In genomic region chr20:53919886-53920285, GRCh38 we compare ENCODE assay signal across 13 cellular contexts.
A peak's percentile ranks its signal among the peaks of the same experiment; 100 is the strongest.
DNase-seq lines count a peak whose midpoint lies in the region; ATAC-seq and TF ChIP-seq lines count a peak whose summit lies in the region.
"Had no signal": no experiment of that assay in that cellular context is flagged by ENCODE, and none has a peak within 500 bp of the region (broad histone marks: within the 10 kb centered on the region; RNA-seq: fewer than 3 reads in every experiment).

No MANE protein-coding gene starts in this region.

- ATAC-seq in WTC11 = no peak
- ATAC-seq in memory B cell (ENCODE audit: low read depth) = no peak
- no peak for ATAC-seq in stimulated activated naive B cell treated with anti-CD40 and anti-IgM and Interleukin-4, amounts not matched to agents 10 μg/mL and 1 μg/mL and 100 μg/mL, for 72 hours (replicated peaks)
- ATAC-seq in HG02763 (IDR thresholded peaks at IDR 0.05; ENCODE audit: unreplicated experiment) = no peak

- CTCF ChIA-PET in WTC11 (lab: Charles Lee) = interaction anchor here (0.9 to 1.0 kb wide), 2 partner anchors 184 to 507 kb away, joined by 3 to 4 read pairs; no protein-coding TSS in a partner anchor
- CTCF ChIA-PET in activated CD4-positive, alpha-beta T cell treated with anti-CD3 and anti-CD28 coated beads, Interleukin-2, amount 10 ng/mL, durations not matched to agents 7 days and 5 days (lab: Charles Lee) = interaction anchor here (0.6 to 2.4 kb wide), 2 partner anchors 10 to 771 kb away, joined by 4 to 7 read pairs; no protein-coding TSS in a partner anchor

- POLR2A ChIA-PET in WTC11 (lab: Charles Lee) = no interaction called here
- POLR2A ChIA-PET in activated CD4-positive, alpha-beta T cell treated with anti-CD3 and anti-CD28 coated beads, Interleukin-2, amount 10 ng/mL, durations not matched to agents 7 days and 5 days (lab: Charles Lee) = no interaction called here

- no peaks in the 10 kb centered on the region for H3K27me3 Mint-ChIP-seq in activated naive CD8-positive, alpha-beta T cell
- no peaks in the 10 kb centered on the region for H3K27me3 Mint-ChIP-seq in activated naive CD8-positive, alpha-beta T cell treated with anti-CD3 and anti-CD28 coated beads for 36 hours
- H3K27me3 Mint-ChIP-seq in WTC11 (ENCODE audit: low read depth) = no peaks in the 10 kb centered on the region; the same call in 1 of the 2 replicates
- H3K27me3 Mint-ChIP-seq in memory B cell = no peaks in the 10 kb centered on the region
- H3K27me3 Mint-ChIP-seq in stimulated activated naive B cell treated with anti-CD40 and anti-IgM and Interleukin-4, amounts not matched to agents 10 μg/mL and 1 μg/mL and 100 μg/mL, for 72 hours = no peaks in the 10 kb centered on the region
- H3K27me3 Mint-ChIP-seq in activated CD4-positive, alpha-beta T cell treated with anti-CD3 and anti-CD28 coated beads, Interleukin-2, amount 10 ng/mL, durations not matched to agents 7 days and 5 days = no peaks in the 10 kb centered on the region

- no peak for DNase-seq in activated naive CD8-positive, alpha-beta T cell treated with anti-CD3 and anti-CD28 coated beads for 36 hours
- DNase-seq in WTC11 (ENCODE audit: low spot score) = no peak
- DNase-seq in memory B cell (ENCODE audit: low spot score in 2 of 2) = no peak
- DNase-seq in stimulated activated naive B cell treated with anti-CD40 and anti-IgM and Interleukin-4, amounts not matched to agents 10 μg/mL and 1 μg/mL and 100 μg/mL, for 72 hours = no peak
- no peak for DNase-seq in activated T-cell treated with anti-CD3 and anti-CD28 coated beads for 4 hours
- DNase-seq in activated CD4-positive, alpha-beta T cell treated with anti-CD3 and anti-CD28 coated beads, Interleukin-2, amount 10 ng/mL, durations not matched to agents 7 days and 5 days = no peak
- DNase-seq: DMS53, GOT3, NCI-H1436 treated with DMSO at 0.1 percent for 48 hours, NCI-H2081 treated with DMSO at 0.1 percent for 48 hours, NCI-H524 had no signal

- peaks cover 32% of the 10 kb centered on the region for H3K4me1 Mint-ChIP-seq in activated naive CD8-positive, alpha-beta T cell (ENCODE audit: low read depth)
- H3K4me1 Mint-ChIP-seq in activated naive CD8-positive, alpha-beta T cell treated with anti-CD3 and anti-CD28 coated beads for 36 hours = peaks cover 40% of the 10 kb centered on the region
- peaks cover 48% of the 10 kb centered on the region for H3K4me1 Mint-ChIP-seq in WTC11
- H3K4me1 Mint-ChIP-seq in memory B cell = peaks cover 44% of the 10 kb centered on the region
- H3K4me1 Mint-ChIP-seq in stimulated activated naive B cell treated with anti-CD40 and anti-IgM and Interleukin-4, amounts not matched to agents 10 μg/mL and 1 μg/mL and 100 μg/mL, for 72 hours = peaks cover 42 to 73% of the 10 kb centered on the region in 2 donors
- H3K4me1 Mint-ChIP-seq in activated CD4-positive, alpha-beta T cell treated with anti-CD3 and anti-CD28 coated beads, Interleukin-2, amount 10 ng/mL, durations not matched to agents 7 days and 5 days = peaks cover 27% of the 10 kb centered on the region

- peak overlapping the region; percentile 46 for H3K27ac Mint-ChIP-seq in activated naive CD8-positive, alpha-beta T cell
- H3K27ac Mint-ChIP-seq in activated naive CD8-positive, alpha-beta T cell treated with anti-CD3 and anti-CD28 coated beads for 36 hours = no peak overlapping the region
- peak overlapping the region; percentile 45; the same call in 1 of the 2 replicates for H3K27ac Mint-ChIP-seq in WTC11
- H3K27ac Mint-ChIP-seq in memory B cell = peak overlapping the region; percentile 26
- peak overlapping the region; percentile 32 for H3K27ac Mint-ChIP-seq in stimulated activated naive B cell treated with anti-CD40 and anti-IgM and Interleukin-4, amounts not matched to agents 10 μg/mL and 1 μg/mL and 100 μg/mL, for 72 hours
- H3K27ac Mint-ChIP-seq in activated CD4-positive, alpha-beta T cell treated with anti-CD3 and anti-CD28 coated beads, Interleukin-2, amount 10 ng/mL, durations not matched to agents 7 days and 5 days = no peak overlapping the region

- peaks cover 3% of the 10 kb centered on the region for H3K36me3 Mint-ChIP-seq in activated naive CD8-positive, alpha-beta T cell
- peaks cover 2% of the 10 kb centered on the region for H3K36me3 Mint-ChIP-seq in activated naive CD8-positive, alpha-beta T cell treated with anti-CD3 and anti-CD28 coated beads for 36 hours
- H3K36me3 Mint-ChIP-seq in WTC11 = no peaks in the 10 kb centered on the region
- no peaks in the 10 kb centered on the region for H3K36me3 Mint-ChIP-seq in memory B cell
- peaks cover 2 to 3% of the 10 kb centered on the region in 2 donors for H3K36me3 Mint-ChIP-seq in stimulated activated naive B cell treated with anti-CD40 and anti-IgM and Interleukin-4, amounts not matched to agents 10 μg/mL and 1 μg/mL and 100 μg/mL, for 72 hours
- H3K36me3 Mint-ChIP-seq in activated CD4-positive, alpha-beta T cell treated with anti-CD3 and anti-CD28 coated beads, Interleukin-2, amount 10 ng/mL, durations not matched to agents 7 days and 5 days (ENCODE audit: low read depth) = no peaks in the 10 kb centered on the region

- no peaks in the 10 kb centered on the region for H3K9me3 Mint-ChIP-seq in activated naive CD8-positive, alpha-beta T cell (ENCODE audit: low read depth)
- peaks cover 2% of the 10 kb centered on the region for H3K9me3 Mint-ChIP-seq in activated naive CD8-positive, alpha-beta T cell treated with anti-CD3 and anti-CD28 coated beads for 36 hours
- H3K9me3 Mint-ChIP-seq in WTC11 (0 out of 2 replicates have a peak, but pooled peaks cover 3% of the 10 kb centered on the region), memory B cell (peaks cover 2% of the 10 kb centered on the region)
- H3K9me3 Mint-ChIP-seq in stimulated activated naive B cell treated with anti-CD40 and anti-IgM and Interleukin-4, amounts not matched to agents 10 μg/mL and 1 μg/mL and 100 μg/mL, for 72 hours = peaks cover 0 to 1% of the 10 kb centered on the region in 2 donors
- H3K9me3 Mint-ChIP-seq in activated CD4-positive, alpha-beta T cell treated with anti-CD3 and anti-CD28 coated beads, Interleukin-2, amount 10 ng/mL, durations not matched to agents 7 days and 5 days = peaks cover 3% of the 10 kb centered on the region

- H3K4me3 Mint-ChIP-seq in activated naive CD8-positive, alpha-beta T cell = no peak overlapping the region
- no peak overlapping the region for H3K4me3 Mint-ChIP-seq in activated naive CD8-positive, alpha-beta T cell treated with anti-CD3 and anti-CD28 coated beads for 36 hours
- H3K4me3 Mint-ChIP-seq in WTC11 (no peak overlapping the region), memory B cell (no peak overlapping the region)
- H3K4me3 Mint-ChIP-seq in stimulated activated naive B cell treated with anti-CD40 and anti-IgM and Interleukin-4, amounts not matched to agents 10 μg/mL and 1 μg/mL and 100 μg/mL, for 72 hours = no peak overlapping the region
- H3K4me3 Mint-ChIP-seq in activated CD4-positive, alpha-beta T cell treated with anti-CD3 and anti-CD28 coated beads, Interleukin-2, amount 10 ng/mL, durations not matched to agents 7 days and 5 days = no peak overlapping the region

- no peak for TF ChIP-seq CTCF in WTC11 (IDR thresholded peaks at IDR 0.05)

TF ChIP-seq in WTC11, 78 proteins besides CTCF, POLR2A, EP300 and RAD21:
- TF ChIP-seq EMX1 (CRISPR knock-in tag; IDR thresholded peaks at IDR 0.05) (no peak), HMGXB4 (CRISPR knock-in tag; IDR thresholded peaks at IDR 0.05) (no peak)
TF ChIP-seq in WTC11: peak in this region for 0.

Comparison
In these comparisons a context has a peak if more than half of its experiments do, and no peak if none do; other contexts are left out.
1. H3K27ac Mint-ChIP-seq: peak in activated naive CD8-positive, alpha-beta T cell (single experiment), WTC11 (single experiment), memory B cell (single experiment) and stimulated activated naive B cell treated with anti-CD40 and anti-IgM and Interleukin-4, amounts not matched to agents 10 μg/mL and 1 μg/mL and 100 μg/mL, for 72 hours (single experiment); none in activated naive CD8-positive, alpha-beta T cell treated with anti-CD3 and anti-CD28 coated beads for 36 hours (single experiment) and activated CD4-positive, alpha-beta T cell treated with anti-CD3 and anti-CD28 coated beads, Interleukin-2, amount 10 ng/mL, durations not matched to agents 7 days and 5 days (single experiment).